ENCODE assay signal across 1 cellular context in genomic region chr20:46118481-46119020, GRCh38.
TF ChIP-seq lines count a peak whose summit lies in the region.

No MANE protein-coding gene starts in this region.

TF ChIP-seq in K562, 482 proteins besides CTCF, POLR2A, EP300 and RAD21 (continued from another document):
- TF ChIP-seq, protein P1, sequence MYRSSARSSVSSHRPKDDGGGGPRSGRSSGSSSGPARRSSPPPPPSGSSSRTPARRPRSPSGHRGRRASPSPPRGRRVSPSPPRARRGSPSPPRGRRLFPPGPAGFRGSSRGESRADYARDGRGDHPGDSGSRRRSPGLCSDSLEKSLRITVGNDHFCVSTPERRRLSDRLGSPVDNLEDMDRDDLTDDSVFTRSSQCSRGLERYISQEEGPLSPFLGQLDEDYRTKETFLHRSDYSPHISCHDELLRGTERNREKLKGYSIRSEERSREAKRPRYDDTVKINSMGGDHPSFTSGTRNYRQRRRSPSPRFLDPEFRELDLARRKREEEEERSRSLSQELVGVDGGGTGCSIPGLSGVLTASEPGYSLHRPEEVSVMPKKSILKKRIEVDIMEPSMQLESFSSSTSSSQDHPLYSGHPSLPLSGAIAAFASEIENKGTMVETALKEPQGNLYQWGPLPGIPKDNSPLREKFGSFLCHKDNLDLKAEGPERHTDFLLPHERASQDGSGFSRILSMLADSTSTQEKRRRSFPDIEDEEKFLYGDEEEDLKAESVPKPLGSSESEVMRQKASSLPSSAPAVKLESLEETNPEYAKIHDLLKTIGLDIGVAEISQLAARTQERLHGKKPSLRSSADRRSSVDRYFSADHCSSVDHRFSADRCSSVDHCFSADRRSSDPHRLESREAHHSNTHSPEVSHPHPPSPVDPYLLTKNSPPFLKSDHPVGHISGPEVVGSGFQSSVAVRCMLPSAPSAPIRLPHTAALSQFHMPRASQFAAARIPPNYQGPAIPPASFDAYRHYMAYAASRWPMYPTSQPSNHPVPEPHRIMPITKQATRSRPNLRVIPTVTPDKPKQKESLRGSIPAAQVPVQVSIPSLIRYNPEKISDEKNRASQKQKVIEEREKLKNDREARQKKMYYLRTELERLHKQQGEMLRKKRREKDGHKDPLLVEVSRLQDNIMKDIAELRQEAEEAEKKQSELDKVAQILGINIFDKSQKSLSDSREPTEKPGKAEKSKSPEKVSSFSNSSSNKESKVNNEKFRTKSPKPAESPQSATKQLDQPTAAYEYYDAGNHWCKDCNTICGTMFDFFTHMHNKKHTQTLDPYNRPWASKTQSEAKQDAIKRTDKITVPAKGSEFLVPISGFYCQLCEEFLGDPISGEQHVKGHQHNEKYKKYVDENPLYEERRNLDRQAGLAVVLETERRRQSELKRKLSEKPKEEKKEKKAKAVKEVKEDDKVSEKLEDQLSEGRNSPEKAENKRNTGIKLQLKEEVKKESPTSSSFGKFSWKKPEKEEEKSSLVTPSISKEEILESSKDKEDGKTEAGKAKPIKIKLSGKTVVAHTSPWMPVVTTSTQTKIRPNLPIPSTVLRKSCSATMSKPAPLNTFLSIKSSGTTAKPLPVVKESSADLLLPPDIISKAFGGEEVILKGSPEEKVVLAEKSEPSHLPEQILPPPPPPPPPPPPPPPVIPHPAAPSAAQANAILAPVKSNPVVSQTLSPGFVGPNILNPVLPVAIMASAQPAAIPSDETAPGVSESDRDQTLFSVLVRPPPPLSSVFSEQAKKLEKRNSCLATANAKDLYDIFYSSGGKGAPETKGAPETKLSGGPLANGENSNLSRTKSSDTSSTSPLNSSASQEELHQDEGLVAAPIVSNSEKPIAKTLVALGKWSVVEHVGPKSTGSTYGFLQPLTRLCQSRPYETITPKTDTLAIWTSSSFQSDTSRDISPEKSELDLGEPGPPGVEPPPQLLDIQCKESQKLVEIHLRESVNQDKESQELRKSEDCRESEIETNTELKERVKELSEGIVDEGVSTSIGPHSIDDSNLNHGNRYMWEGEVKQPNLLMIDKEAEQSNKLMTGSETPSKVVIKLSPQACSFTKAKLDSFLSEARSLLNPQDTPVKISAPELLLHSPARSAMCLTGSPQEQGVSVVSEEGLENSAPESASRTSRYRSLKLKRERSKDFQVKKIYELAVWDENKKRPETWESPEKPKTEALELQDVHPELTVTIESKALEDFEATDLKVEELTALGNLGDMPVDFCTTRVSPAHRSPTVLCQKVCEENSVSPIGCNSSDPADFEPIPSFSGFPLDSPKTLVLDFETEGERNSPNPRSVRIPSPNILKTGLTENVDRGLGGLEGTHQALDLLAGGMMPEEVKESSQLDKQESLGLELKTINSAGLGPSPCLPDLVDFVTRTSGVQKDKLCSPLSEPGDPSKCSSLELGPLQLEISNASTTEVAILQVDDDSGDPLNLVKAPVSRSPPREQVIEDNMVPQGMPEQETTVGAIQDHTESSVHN (IDR thresholded peaks at IDR 0.05; ENCODE audit: borderline replicate concordance in 1 of 2, low read depth in 1 of 2), result no peak
- TF ChIP-seq HNRNPH1 (optimal IDR thresholded peaks at IDR 0.05; ENCODE audit: low read depth, low read length) (no peak), ZNF445 (CRISPR knock-in tag; IDR thresholded peaks at IDR 0.05; ENCODE audit: low read depth) (no peak), ESRRB (CRISPR knock-in tag; IDR thresholded peaks at IDR 0.05; ENCODE audit: borderline replicate concordance) (no peak), PPARD (CRISPR knock-in tag; IDR thresholded peaks at IDR 0.05) (no peak), HEY1 (CRISPR knock-in tag; IDR thresholded peaks at IDR 0.05; ENCODE audit: borderline replicate concordance) (no peak), ZC3H11A (IDR thresholded peaks at IDR 0.05; ENCODE audit: low read depth, low read length) (no peak), ZNF224 (CRISPR knock-in tag; IDR thresholded peaks at IDR 0.05) (no peak)
- TF ChIP-seq, protein P2, sequence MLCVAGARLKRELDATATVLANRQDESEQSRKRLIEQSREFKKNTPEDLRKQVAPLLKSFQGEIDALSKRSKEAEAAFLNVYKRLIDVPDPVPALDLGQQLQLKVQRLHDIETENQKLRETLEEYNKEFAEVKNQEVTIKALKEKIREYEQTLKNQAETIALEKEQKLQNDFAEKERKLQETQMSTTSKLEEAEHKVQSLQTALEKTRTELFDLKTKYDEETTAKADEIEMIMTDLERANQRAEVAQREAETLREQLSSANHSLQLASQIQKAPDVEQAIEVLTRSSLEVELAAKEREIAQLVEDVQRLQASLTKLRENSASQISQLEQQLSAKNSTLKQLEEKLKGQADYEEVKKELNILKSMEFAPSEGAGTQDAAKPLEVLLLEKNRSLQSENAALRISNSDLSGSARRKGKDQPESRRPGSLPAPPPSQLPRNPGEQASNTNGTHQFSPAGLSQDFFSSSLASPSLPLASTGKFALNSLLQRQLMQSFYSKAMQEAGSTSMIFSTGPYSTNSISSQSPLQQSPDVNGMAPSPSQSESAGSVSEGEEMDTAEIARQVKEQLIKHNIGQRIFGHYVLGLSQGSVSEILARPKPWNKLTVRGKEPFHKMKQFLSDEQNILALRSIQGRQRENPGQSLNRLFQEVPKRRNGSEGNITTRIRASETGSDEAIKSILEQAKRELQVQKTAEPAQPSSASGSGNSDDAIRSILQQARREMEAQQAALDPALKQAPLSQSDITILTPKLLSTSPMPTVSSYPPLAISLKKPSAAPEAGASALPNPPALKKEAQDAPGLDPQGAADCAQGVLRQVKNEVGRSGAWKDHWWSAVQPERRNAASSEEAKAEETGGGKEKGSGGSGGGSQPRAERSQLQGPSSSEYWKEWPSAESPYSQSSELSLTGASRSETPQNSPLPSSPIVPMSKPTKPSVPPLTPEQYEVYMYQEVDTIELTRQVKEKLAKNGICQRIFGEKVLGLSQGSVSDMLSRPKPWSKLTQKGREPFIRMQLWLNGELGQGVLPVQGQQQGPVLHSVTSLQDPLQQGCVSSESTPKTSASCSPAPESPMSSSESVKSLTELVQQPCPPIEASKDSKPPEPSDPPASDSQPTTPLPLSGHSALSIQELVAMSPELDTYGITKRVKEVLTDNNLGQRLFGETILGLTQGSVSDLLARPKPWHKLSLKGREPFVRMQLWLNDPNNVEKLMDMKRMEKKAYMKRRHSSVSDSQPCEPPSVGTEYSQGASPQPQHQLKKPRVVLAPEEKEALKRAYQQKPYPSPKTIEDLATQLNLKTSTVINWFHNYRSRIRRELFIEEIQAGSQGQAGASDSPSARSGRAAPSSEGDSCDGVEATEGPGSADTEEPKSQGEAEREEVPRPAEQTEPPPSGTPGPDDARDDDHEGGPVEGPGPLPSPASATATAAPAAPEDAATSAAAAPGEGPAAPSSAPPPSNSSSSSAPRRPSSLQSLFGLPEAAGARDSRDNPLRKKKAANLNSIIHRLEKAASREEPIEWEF (CRISPR knock-in tag; IDR thresholded peaks at IDR 0.05), result no peak
- TF ChIP-seq, protein P3, sequence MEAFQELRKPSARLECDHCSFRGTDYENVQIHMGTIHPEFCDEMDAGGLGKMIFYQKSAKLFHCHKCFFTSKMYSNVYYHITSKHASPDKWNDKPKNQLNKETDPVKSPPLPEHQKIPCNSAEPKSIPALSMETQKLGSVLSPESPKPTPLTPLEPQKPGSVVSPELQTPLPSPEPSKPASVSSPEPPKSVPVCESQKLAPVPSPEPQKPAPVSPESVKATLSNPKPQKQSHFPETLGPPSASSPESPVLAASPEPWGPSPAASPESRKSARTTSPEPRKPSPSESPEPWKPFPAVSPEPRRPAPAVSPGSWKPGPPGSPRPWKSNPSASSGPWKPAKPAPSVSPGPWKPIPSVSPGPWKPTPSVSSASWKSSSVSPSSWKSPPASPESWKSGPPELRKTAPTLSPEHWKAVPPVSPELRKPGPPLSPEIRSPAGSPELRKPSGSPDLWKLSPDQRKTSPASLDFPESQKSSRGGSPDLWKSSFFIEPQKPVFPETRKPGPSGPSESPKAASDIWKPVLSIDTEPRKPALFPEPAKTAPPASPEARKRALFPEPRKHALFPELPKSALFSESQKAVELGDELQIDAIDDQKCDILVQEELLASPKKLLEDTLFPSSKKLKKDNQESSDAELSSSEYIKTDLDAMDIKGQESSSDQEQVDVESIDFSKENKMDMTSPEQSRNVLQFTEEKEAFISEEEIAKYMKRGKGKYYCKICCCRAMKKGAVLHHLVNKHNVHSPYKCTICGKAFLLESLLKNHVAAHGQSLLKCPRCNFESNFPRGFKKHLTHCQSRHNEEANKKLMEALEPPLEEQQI (IDR thresholded peaks at IDR 0.05), result no peak
- TF ChIP-seq, protein P4, sequence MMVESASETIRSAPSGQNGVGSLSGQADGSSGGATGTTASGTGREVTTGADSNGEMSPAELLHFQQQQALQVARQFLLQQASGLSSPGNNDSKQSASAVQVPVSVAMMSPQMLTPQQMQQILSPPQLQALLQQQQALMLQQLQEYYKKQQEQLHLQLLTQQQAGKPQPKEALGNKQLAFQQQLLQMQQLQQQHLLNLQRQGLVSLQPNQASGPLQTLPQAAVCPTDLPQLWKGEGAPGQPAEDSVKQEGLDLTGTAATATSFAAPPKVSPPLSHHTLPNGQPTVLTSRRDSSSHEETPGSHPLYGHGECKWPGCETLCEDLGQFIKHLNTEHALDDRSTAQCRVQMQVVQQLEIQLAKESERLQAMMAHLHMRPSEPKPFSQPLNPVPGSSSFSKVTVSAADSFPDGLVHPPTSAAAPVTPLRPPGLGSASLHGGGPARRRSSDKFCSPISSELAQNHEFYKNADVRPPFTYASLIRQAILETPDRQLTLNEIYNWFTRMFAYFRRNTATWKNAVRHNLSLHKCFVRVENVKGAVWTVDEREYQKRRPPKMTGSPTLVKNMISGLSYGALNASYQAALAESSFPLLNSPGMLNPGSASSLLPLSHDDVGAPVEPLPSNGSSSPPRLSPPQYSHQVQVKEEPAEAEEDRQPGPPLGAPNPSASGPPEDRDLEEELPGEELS (CRISPR knock-in tag; IDR thresholded peaks at IDR 0.05; ENCODE audit: borderline replicate concordance), result no peak
